1 cellular context compared by ENCODE assay signal in genomic region chr5:892390-893136, GRCh38.
TF ChIP-seq lines count a peak whose summit lies in the region.

Gene BRD9, minus strand, starts transcription at chr5:892801. Its CDS starts 144 bp downstream, at chr5:892657.
Gene TRIP13, plus strand, starts transcription at chr5:892884. Its CDS starts 115 bp downstream, at chr5:892999.

TF ChIP-seq in HepG2, 621 proteins besides CTCF, POLR2A, EP300 and RAD21 (continued from another document and continues in another):
- TF ChIP-seq MTA3 (CRISPR knock-in tag; IDR thresholded peaks at IDR 0.05) (no peak), ZZZ3 (CRISPR knock-in tag; IDR thresholded peaks at IDR 0.05; ENCODE audit: borderline replicate concordance) (no peak), ZNF570 (CRISPR knock-in tag; IDR thresholded peaks at IDR 0.05; ENCODE audit: borderline replicate concordance) (no peak), IKZF1 (IDR thresholded peaks at IDR 0.05) (no peak), TEF (CRISPR knock-in tag; IDR thresholded peaks at IDR 0.05) (no peak), ARNTL (CRISPR knock-in tag; IDR thresholded peaks at IDR 0.05) (no peak; the same call in 1 of the 2 replicates), USF2 (IDR thresholded peaks at IDR 0.05; ENCODE audit: low read depth, low read length) (no peak), USF2 (CRISPR knock-in tag; IDR thresholded peaks at IDR 0.05; ENCODE audit: borderline replicate concordance) (no peak), ZNF792 (CRISPR knock-in tag; IDR thresholded peaks at IDR 0.05) (no peak), HNF1B (CRISPR knock-in tag; IDR thresholded peaks at IDR 0.05) (no peak), PLRG1 (conservative IDR thresholded peaks at IDR 0.05) (no peak), MXD4 (CRISPR knock-in tag; IDR thresholded peaks at IDR 0.05) (peak; percentile 99), TGIF2 (CRISPR knock-in tag; IDR thresholded peaks at IDR 0.05) (peak; percentile 80; the same call in 1 of the 2 replicates), NFKB2 (CRISPR knock-in tag; IDR thresholded peaks at IDR 0.05; ENCODE audit: borderline replicate concordance) (peak; percentile 34; the same call in 1 of the 2 replicates), SNAPC4 (CRISPR knock-in tag; IDR thresholded peaks at IDR 0.05) (no peak), PRDM4 (CRISPR knock-in tag; IDR thresholded peaks at IDR 0.05; ENCODE audit: borderline replicate concordance) (no peak), ZNF777 (CRISPR knock-in tag; IDR thresholded peaks at IDR 0.05) (no peak), RELA (CRISPR knock-in tag; IDR thresholded peaks at IDR 0.05) (no peak), ZNF441 (CRISPR knock-in tag; IDR thresholded peaks at IDR 0.05; ENCODE audit: borderline replicate concordance) (no peak; the same call in 1 of the 2 replicates), MIER3 (CRISPR knock-in tag; IDR thresholded peaks at IDR 0.05; ENCODE audit: borderline replicate concordance) (no peak), ZNF652 (CRISPR knock-in tag; IDR thresholded peaks at IDR 0.05; ENCODE audit: borderline replicate concordance, low read depth) (no peak), YEATS2 (CRISPR knock-in tag; IDR thresholded peaks at IDR 0.05; ENCODE audit: borderline replicate concordance) (no peak), MED13 (CRISPR knock-in tag; IDR thresholded peaks at IDR 0.05) (no peak; the same call in 1 of the 2 replicates), ZNF468 (CRISPR knock-in tag; IDR thresholded peaks at IDR 0.05) (0 out of 2 replicates have a peak, but pooled peaks have one; percentile 61), KLF15 (CRISPR knock-in tag; IDR thresholded peaks at IDR 0.05; ENCODE audit: borderline replicate concordance) (no peak), ZNF770 (CRISPR knock-in tag; IDR thresholded peaks at IDR 0.05) (no peak), ZNF337 (CRISPR knock-in tag; IDR thresholded peaks at IDR 0.05; ENCODE audit: borderline replicate concordance, low read depth) (no peak), YEATS4 (CRISPR knock-in tag; IDR thresholded peaks at IDR 0.05; ENCODE audit: borderline replicate concordance) (peak; percentile 89), FOXO4 (CRISPR knock-in tag; conservative IDR thresholded peaks at IDR 0.05) (no peak), MTF2 (CRISPR knock-in tag; IDR thresholded peaks at IDR 0.05; ENCODE audit: borderline replicate concordance) (no peak), PAX8 (CRISPR knock-in tag; IDR thresholded peaks at IDR 0.05; ENCODE audit: borderline replicate concordance) (no peak), ZNF580 (CRISPR knock-in tag; IDR thresholded peaks at IDR 0.05; ENCODE audit: borderline replicate concordance, low read depth) (no peak; the same call in 1 of the 2 replicates), MIXL1 (CRISPR knock-in tag; IDR thresholded peaks at IDR 0.05) (no peak), ZNF597 (CRISPR knock-in tag; IDR thresholded peaks at IDR 0.05) (no peak), KLF12 (CRISPR knock-in tag; IDR thresholded peaks at IDR 0.05; ENCODE audit: borderline replicate concordance) (peak; percentile 100), ZNF180 (CRISPR knock-in tag; IDR thresholded peaks at IDR 0.05; ENCODE audit: borderline replicate concordance, low read depth) (no peak), ZNF562 (CRISPR knock-in tag; IDR thresholded peaks at IDR 0.05; ENCODE audit: borderline replicate concordance) (0 out of 2 replicates have a peak, but pooled peaks have one; percentile 34), PHF8 (CRISPR knock-in tag; IDR thresholded peaks at IDR 0.05) (peak; percentile 71), ADNP (CRISPR knock-in tag; IDR thresholded peaks at IDR 0.05) (no peak), TFAP4 (IDR thresholded peaks at IDR 0.05; ENCODE audit: borderline replicate concordance, low read depth) (peak; percentile 82; the same call in 1 of the 2 replicates), XRCC5 (optimal IDR thresholded peaks at IDR 0.05; ENCODE audit: low read length) (peak; percentile 24)
